12 cellular contexts compared by ENCODE assay signal in genomic region chr1:31750858-31751638, GRCh38. TPM values are rescaled to one million over a fixed set of nuclear protein-coding genes. Genes with fewer than 3 reads are reported as not detected.
DNase-seq lines count a peak whose midpoint lies in the region; ATAC-seq and TF ChIP-seq lines count a peak whose summit lies in the region.
"Had no signal": no experiment of that assay in that cellular context is flagged by ENCODE, and none has a peak within 500 bp of the region (broad histone marks: within the 10 kb centered on the region; RNA-seq: fewer than 3 reads in every experiment).

No MANE protein-coding gene starts in this region.

- H3K27ac Mint-ChIP-seq in effector memory CD8-positive, alpha-beta T cell, result peak overlapping the region; percentile 35 to 87

- peak; percentile 96 for ATAC-seq in effector memory CD8-positive, alpha-beta T cell (replicated peaks)
- ATAC-seq in stimulated activated naive CD8-positive, alpha-beta T cell treated with anti-CD3 and anti-CD28 coated beads, Interleukin-15, Interleukin-2, amounts not matched to agents 100 U/mL and 50 U/mL, for 24 hours, result peak; percentile 48
- ATAC-seq in HG02571 (IDR thresholded peaks at IDR 0.05; ENCODE audit: unreplicated experiment), result no peak
- ATAC-seq: right lobe of liver had no signal

- H3K9me3 Mint-ChIP-seq in effector memory CD8-positive, alpha-beta T cell, result no peaks in the 10 kb centered on the region

- H3K79me2 ChIP-seq in PC-9 (ENCODE audit: low read depth), result no peaks in the 10 kb centered on the region

- H3K9me2 ChIP-seq in PC-9 (ENCODE audit: insufficient read depth), result no peaks in the 10 kb centered on the region

- H3K27me3 ChIP-seq in PC-9 (ENCODE audit: insufficient read depth, low read depth), result no peaks in the 10 kb centered on the region
- H3K27me3 ChIP-seq: right lobe of liver had no signal

- DNase-seq in activated naive CD4-positive, alpha-beta T cell treated with Interleukin-2 at 50 U/mL for 16 hours, result peak; percentile 18
- no peak for DNase-seq in activated naive CD4-positive, alpha-beta T cell treated with anti-CD3 and anti-CD28 coated beads, Interleukin-2, amount 50 U/mL, for 16 hours
- DNase-seq in RPMI8226 (peak; percentile 26), SHP77 treated with DMSO at 0.1 percent for 48 hours (lab: John Stamatoyannopoulos, UW) (no peak), PC-9 (no peak)
- DNase-seq in effector memory CD8-positive, alpha-beta T cell, result peak; percentile 49 to 58 (median 51)
- DNase-seq in stimulated activated naive CD8-positive, alpha-beta T cell treated with anti-CD3 and anti-CD28 coated beads, Interleukin-15, Interleukin-2, amounts not matched to agents 100 U/mL and 50 U/mL, for 24 hours, result peak; percentile 32
- DNase-seq: left cardiac atrium, right lobe of liver, stomach had no signal

- intact Hi-C loops in PC-9 (cut with micrococcal nuclease; ENCODE audit: unreplicated experiment), result no loop called here

- peak overlapping the region; percentile 84 to 85 for H3K4me3 Mint-ChIP-seq in effector memory CD8-positive, alpha-beta T cell

- no peak overlapping the region for H3K4me2 ChIP-seq in PC-9

- peaks cover 2% of the 10 kb centered on the region for H3K36me3 Mint-ChIP-seq in effector memory CD8-positive, alpha-beta T cell (ENCODE audit: insufficient read depth)

- no peaks in the 10 kb centered on the region for H3K27me3 Mint-ChIP-seq in effector memory CD8-positive, alpha-beta T cell

- CTCF ChIA-PET in PC-9 (lab: Charles Lee), result no interaction called here

- no peak overlapping the region for H3K27ac ChIP-seq in PC-9
- H3K27ac ChIP-seq: C4-2B, right lobe of liver, stomach had no signal

- no peaks in the 10 kb centered on the region for H3K36me3 ChIP-seq in PC-9 (ENCODE audit: low read depth)
- H3K36me3 ChIP-seq: right lobe of liver, stomach had no signal

- no peak overlapping the region for H2AFZ ChIP-seq in PC-9

- TF ChIP-seq CTCF in PC-9 (conservative IDR thresholded peaks at IDR 0.05), result no peak

- no peaks in the 10 kb centered on the region for H3K9me3 ChIP-seq in PC-9 (ENCODE audit: insufficient read depth, low read depth)
- H3K9me3 ChIP-seq: right lobe of liver, stomach had no signal

- peaks cover 20% of the 10 kb centered on the region for H3F3A ChIP-seq in PC-9 (ENCODE audit: insufficient read depth, low read depth)

- BruUV-seq in PC-9 (replicated peaks; lab: Mats Ljungman, UMichigan), result no TSS peak

- peaks cover 60 to 61% of the 10 kb centered on the region in 2 donors for H3K4me1 Mint-ChIP-seq in effector memory CD8-positive, alpha-beta T cell (ENCODE audit: low read depth in 2 of 2)

- POLR2A ChIA-PET in PC-9 (lab: Charles Lee; ENCODE audit: unreplicated experiment), result no interaction called here

- H3K4me1 ChIP-seq in PC-9 (replicated peaks; ENCODE audit: insufficient read depth), result peaks cover 18% of the 10 kb centered on the region

- H3K4me3 ChIP-seq in PC-9, result no peak overlapping the region
- H3K4me3 ChIP-seq: right lobe of liver, stomach had no signal

- no peaks in the 10 kb centered on the region; the same call in 1 of the 2 replicates for H4K20me1 ChIP-seq in PC-9 (ENCODE audit: insufficient read depth)

RNA-seq across cellular contexts. Expression of gene ADGRB2, which starts 13.1 kb away (rescaled TPM):
- total RNA-seq in PC-9 (2021), result 15.6 and 28.5 TPM in 2 replicates

RNA-seq across cellular contexts. Expression of gene COL16A1, which starts 47.2 kb away (rescaled TPM):
- 3.6 and 4.8 TPM in 2 replicates for total RNA-seq in PC-9 (2021)

Comparison
In these comparisons a context has a peak if more than half of its experiments do, and no peak if none do; other contexts are left out.
1. DNase-seq: peak in activated naive CD4-positive, alpha-beta T cell treated with Interleukin-2 at 50 U/mL for 16 hours (single experiment), RPMI8226 (single experiment), effector memory CD8-positive, alpha-beta T cell (3 of 3) and stimulated activated naive CD8-positive, alpha-beta T cell treated with anti-CD3 and anti-CD28 coated beads, Interleukin-15, Interleukin-2, amounts not matched to agents 100 U/mL and 50 U/mL, for 24 hours (single experiment); none in activated naive CD4-positive, alpha-beta T cell treated with anti-CD3 and anti-CD28 coated beads, Interleukin-2, amount 50 U/mL, for 16 hours (single experiment), SHP77 treated with DMSO at 0.1 percent for 48 hours (single experiment) and PC-9 (0 of 2).